In genomic region chr18:29962579-29962978, GRCh38 we compare ENCODE assay signal across 21 cellular contexts.
DNase-seq lines count a peak whose midpoint lies in the region; ATAC-seq and TF ChIP-seq lines count a peak whose summit lies in the region.
"Had no signal": no experiment of that assay in that cellular context is flagged by ENCODE, and none has a peak within 500 bp of the region (broad histone marks: within the 10 kb centered on the region; RNA-seq: fewer than 3 reads in every experiment).

No MANE protein-coding gene starts in this region.

- no peak overlapping the region for H3K4me3 ChIP-seq in mesendoderm (ENCODE audit: low read length)
- H3K4me3 ChIP-seq: A549 had no signal

- H4K8ac ChIP-seq in mesendoderm (ENCODE audit: low read depth, low read length): no peak overlapping the region

- H3K27me3 ChIP-seq in mesendoderm (ENCODE audit: insufficient read depth, low read length, poor library complexity): peaks cover 2% of the 10 kb centered on the region

- ATAC-seq in stimulated activated effector memory CD8-positive, alpha-beta T cell treated with anti-CD3 and anti-CD28 coated beads, Interleukin-12 subunit alpha, Interleukin-12 subunit beta, amount 100 ng/mL, for 72 hours: no peak
- ATAC-seq: A549, T-helper 17 cell had no signal

- H4K5ac ChIP-seq in mesendoderm (ENCODE audit: low read length): no peak overlapping the region

- no peak overlapping the region for H2AK5ac ChIP-seq in mesendoderm (ENCODE audit: low read length)

- H3K9ac ChIP-seq in mesendoderm (ENCODE audit: low read length): no peak overlapping the region

- no peak overlapping the region for H3K4ac ChIP-seq in mesendoderm (ENCODE audit: low read depth, low read length)

- H3K18ac ChIP-seq in mesendoderm (ENCODE audit: low read length): no peak overlapping the region

- H3K4me2 ChIP-seq in mesendoderm (ENCODE audit: low read length): no peak overlapping the region
- H3K4me2 ChIP-seq: A549 had no signal

- H3K79me2 ChIP-seq in mesendoderm (ENCODE audit: control insufficient read depth, insufficient read depth, low read length): no peaks in the 10 kb centered on the region

- no peak overlapping the region for H2BK5ac ChIP-seq in mesendoderm (ENCODE audit: low read length)

- no peak overlapping the region for H3K4me3 Mint-ChIP-seq in stimulated activated effector memory CD8-positive, alpha-beta T cell treated with anti-CD3 and anti-CD28 coated beads, Interleukin-12 subunit alpha, Interleukin-12 subunit beta, amount 100 ng/mL, for 72 hours
- H3K4me3 Mint-ChIP-seq: CD4-positive, CD25-positive, alpha-beta regulatory T cell; T-helper 17 cell had no signal

- H3K36me3 ChIP-seq in mesendoderm (ENCODE audit: control insufficient read depth, insufficient read depth, low read length): no peaks in the 10 kb centered on the region

- H3K56ac ChIP-seq in mesendoderm (ENCODE audit: low read length): no peak overlapping the region

- no peak overlapping the region for H2BK120ac ChIP-seq in mesendoderm (ENCODE audit: low read depth, low read length)

- no peaks in the 10 kb centered on the region for H3K4me1 Mint-ChIP-seq in stimulated activated effector memory CD8-positive, alpha-beta T cell treated with anti-CD3 and anti-CD28 coated beads, Interleukin-12 subunit alpha, Interleukin-12 subunit beta, amount 100 ng/mL, for 72 hours
- H3K4me1 Mint-ChIP-seq: CD4-positive, CD25-positive, alpha-beta regulatory T cell; T-helper 17 cell had no signal

- no peak overlapping the region for H2BK15ac ChIP-seq in mesendoderm (replicated peaks; ENCODE audit: low read depth)

- H3K9me3 Mint-ChIP-seq in stimulated activated effector memory CD8-positive, alpha-beta T cell treated with anti-CD3 and anti-CD28 coated beads, Interleukin-12 subunit alpha, Interleukin-12 subunit beta, amount 100 ng/mL, for 72 hours: peaks cover 7% of the 10 kb centered on the region

- CTCF ChIA-PET in HEK293T (lab: Yijun Ruan, JAX): no interaction called here

- H3K36me3 Mint-ChIP-seq in stimulated activated effector memory CD8-positive, alpha-beta T cell treated with anti-CD3 and anti-CD28 coated beads, Interleukin-12 subunit alpha, Interleukin-12 subunit beta, amount 100 ng/mL, for 72 hours: no peaks in the 10 kb centered on the region
- H3K36me3 Mint-ChIP-seq: CD4-positive, CD25-positive, alpha-beta regulatory T cell had no signal

- no CpG with 5 or more reads among the region's 3 CpGs for WGBS in mesendoderm (ENCODE audit: extremely low coverage, insufficient coverage, low lambda C conversion rate)

- H3K79me1 ChIP-seq in mesendoderm (ENCODE audit: low read length): no peaks in the 10 kb centered on the region

- POLR2A ChIA-PET in HEK293T (lab: Yijun Ruan, JAX): no interaction called here

- no peak overlapping the region for H3K27ac Mint-ChIP-seq in stimulated activated effector memory CD8-positive, alpha-beta T cell treated with anti-CD3 and anti-CD28 coated beads, Interleukin-12 subunit alpha, Interleukin-12 subunit beta, amount 100 ng/mL, for 72 hours
- H3K27ac Mint-ChIP-seq: CD4-positive, CD25-positive, alpha-beta regulatory T cell; T-helper 17 cell had no signal

- H3K23ac ChIP-seq in mesendoderm (ENCODE audit: low read length): no peak overlapping the region

- DNase-seq in AG08395 (ENCODE audit: low spot score) (peak; percentile 0), HEK293T (ENCODE audit: extremely low spot score) (no peak), astrocyte of the hippocampus (ENCODE audit: low read depth, low spot score) (peak; percentile 2), mesendoderm (peak; percentile 30), NCI-H345 (lab: John Stamatoyannopoulos, UW) (no peak), D341Med (ENCODE audit: low spot score) (no peak)
- no peak for DNase-seq in stimulated activated effector memory CD8-positive, alpha-beta T cell treated with anti-CD3 and anti-CD28 coated beads, Interleukin-12 subunit alpha, Interleukin-12 subunit beta, amount 100 ng/mL, for 72 hours (ENCODE audit: low spot score in 2 of 2)
- DNase-seq: CD4-positive, CD25-positive, alpha-beta regulatory T cell; DMS53; H7; IMR-90; NCI-H1417; NCI-H1694 treated with DMSO at 0.1 percent for 48 hours; NCI-H2081 treated with DMSO at 0.1 percent for 48 hours; NCI-H446 treated with DMSO at 0.1 percent for 48 hours; NCI-H526 treated with DMSO at 0.1 percent for 48 hours; OCI-M1; SHP77; SW 1271; T-helper 17 cell had no signal

- H3K27ac ChIP-seq in mesendoderm (ENCODE audit: low read depth, low read length): no peak overlapping the region
- H3K27ac ChIP-seq: A549 had no signal

- peaks cover 3% of the 10 kb centered on the region for H3K4me1 ChIP-seq in mesendoderm (ENCODE audit: control insufficient read depth, low read depth, low read length)
- H3K4me1 ChIP-seq: A549 had no signal

TF ChIP-seq in HEK293T, 16 proteins besides CTCF, POLR2A, EP300 and RAD21:
- TF ChIP-seq, protein P1, sequence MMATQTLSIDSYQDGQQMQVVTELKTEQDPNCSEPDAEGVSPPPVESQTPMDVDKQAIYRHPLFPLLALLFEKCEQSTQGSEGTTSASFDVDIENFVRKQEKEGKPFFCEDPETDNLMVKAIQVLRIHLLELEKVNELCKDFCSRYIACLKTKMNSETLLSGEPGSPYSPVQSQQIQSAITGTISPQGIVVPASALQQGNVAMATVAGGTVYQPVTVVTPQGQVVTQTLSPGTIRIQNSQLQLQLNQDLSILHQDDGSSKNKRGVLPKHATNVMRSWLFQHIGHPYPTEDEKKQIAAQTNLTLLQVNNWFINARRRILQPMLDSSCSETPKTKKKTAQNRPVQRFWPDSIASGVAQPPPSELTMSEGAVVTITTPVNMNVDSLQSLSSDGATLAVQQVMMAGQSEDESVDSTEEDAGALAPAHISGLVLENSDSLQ (IDR thresholded peaks at IDR 0.05): peak; percentile 8; the same call in 1 of the 2 replicates
- TF ChIP-seq NFRKB (IDR thresholded peaks at IDR 0.05): no peak

Comparison
In these comparisons a context has a peak if more than half of its experiments do, and no peak if none do; other contexts are left out.
1. DNase-seq: peak in AG08395 (single experiment), astrocyte of the hippocampus (single experiment) and mesendoderm (single experiment); none in HEK293T (single experiment), stimulated activated effector memory CD8-positive, alpha-beta T cell treated with anti-CD3 and anti-CD28 coated beads, Interleukin-12 subunit alpha, Interleukin-12 subunit beta, amount 100 ng/mL, for 72 hours (0 of 2), NCI-H345 (single experiment) and D341Med (single experiment).